ENCODE assay signal across 28 cellular contexts in the genomic region with DNA sequence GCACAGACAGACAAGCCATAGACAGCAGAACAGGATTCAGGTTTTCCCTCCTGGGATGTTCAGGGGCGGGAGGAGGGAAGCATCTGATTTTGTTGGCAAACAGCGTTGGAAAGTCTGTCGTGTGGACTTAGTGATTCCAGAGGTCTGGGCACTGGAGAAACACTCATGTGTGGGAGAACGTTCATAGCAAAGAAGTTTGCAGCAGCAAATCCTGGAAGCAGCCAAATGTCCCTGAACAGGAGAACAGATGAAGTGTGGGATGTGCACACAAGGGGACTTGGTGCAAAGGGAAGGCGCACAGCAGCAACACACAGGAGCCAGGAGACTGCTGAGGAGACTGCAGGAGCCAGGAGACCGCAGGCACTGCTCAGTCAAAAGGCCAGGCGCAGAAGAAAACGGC.
"Had no signal": no experiment of that assay in that cellular context is flagged by ENCODE, and none has a peak within 500 bp of the region (broad histone marks: within the 10 kb centered on the region; RNA-seq: fewer than 3 reads in every experiment).

No MANE protein-coding gene starts in this region.

- H3K27ac ChIP-seq: left lung, lower lobe of right lung, parathyroid adenoma, right atrium auricular region, right lobe of liver, testis, thyroid gland, transverse colon, upper lobe of left lung, vagina had no signal

- H3K27me3 ChIP-seq: left lung, right atrium auricular region, right lobe of liver, testis, thyroid gland, transverse colon, upper lobe of left lung, vagina had no signal

- ATAC-seq: left colon; left lung; lower lobe of right lung; naive thymus-derived CD4-positive, alpha-beta T cell; natural killer cell treated with Interleukin-12 subunit alpha and Interleukin-12 subunit beta and Interleukin-15 and Interleukin-18, amount 100 ng/mL, for 72 hours; stimulated activated memory B cell treated with anti-CD40 and anti-IgM and Interleukin-4, amounts not matched to agents 10 μg/mL and 1 μg/mL and 100 μg/mL, for 72 hours; stimulated activated naive CD8-positive, alpha-beta T cell treated with anti-CD3 and anti-CD28 coated beads, Interleukin-15, amount 100 ng/mL, for 72 hours had no signal

- FAIRE-seq: islet of Langerhans, kidney had no signal

- H3K4me3 ChIP-seq: left lung, lower lobe of right lung, right atrium auricular region, right lobe of liver, smooth muscle cell, testis, thyroid gland, transverse colon, upper lobe of left lung, vagina had no signal

- H3K27ac Mint-ChIP-seq: naive thymus-derived CD4-positive, alpha-beta T cell; natural killer cell treated with Interleukin-12 subunit alpha and Interleukin-12 subunit beta and Interleukin-15 and Interleukin-18, amount 100 ng/mL, for 72 hours; progenitor cell of endocrine pancreas; stimulated activated memory B cell treated with anti-CD40 and anti-IgM and Interleukin-4, amounts not matched to agents 10 μg/mL and 1 μg/mL and 100 μg/mL, for 72 hours; stimulated activated naive CD8-positive, alpha-beta T cell treated with anti-CD3 and anti-CD28 coated beads, Interleukin-15, amount 100 ng/mL, for 72 hours had no signal

- H3K9ac ChIP-seq: parathyroid adenoma had no signal

- H3K79me2 ChIP-seq: parathyroid adenoma had no signal

- H3K4me3 Mint-ChIP-seq: naive thymus-derived CD4-positive, alpha-beta T cell; natural killer cell treated with Interleukin-12 subunit alpha and Interleukin-12 subunit beta and Interleukin-15 and Interleukin-18, amount 100 ng/mL, for 72 hours; stimulated activated memory B cell treated with anti-CD40 and anti-IgM and Interleukin-4, amounts not matched to agents 10 μg/mL and 1 μg/mL and 100 μg/mL, for 72 hours; stimulated activated naive CD8-positive, alpha-beta T cell treated with anti-CD3 and anti-CD28 coated beads, Interleukin-15, amount 100 ng/mL, for 72 hours had no signal

- H3K4me1 Mint-ChIP-seq: stimulated activated memory B cell treated with anti-CD40 and anti-IgM and Interleukin-4, amounts not matched to agents 10 μg/mL and 1 μg/mL and 100 μg/mL, for 72 hours; stimulated activated naive CD8-positive, alpha-beta T cell treated with anti-CD3 and anti-CD28 coated beads, Interleukin-15, amount 100 ng/mL, for 72 hours had no signal

- H3K36me3 ChIP-seq: left lung, lower lobe of right lung, right atrium auricular region, right lobe of liver, thyroid gland, transverse colon, upper lobe of left lung, vagina had no signal

- H2AFZ ChIP-seq: parathyroid adenoma had no signal

- H3K9me3 ChIP-seq: left lung, lower lobe of right lung, right atrium auricular region, right lobe of liver, testis, thyroid gland, transverse colon, upper lobe of left lung, vagina had no signal

- H3K9me3 Mint-ChIP-seq: natural killer cell treated with Interleukin-12 subunit alpha and Interleukin-12 subunit beta and Interleukin-15 and Interleukin-18, amount 100 ng/mL, for 72 hours; stimulated activated memory B cell treated with anti-CD40 and anti-IgM and Interleukin-4, amounts not matched to agents 10 μg/mL and 1 μg/mL and 100 μg/mL, for 72 hours; stimulated activated naive CD8-positive, alpha-beta T cell treated with anti-CD3 and anti-CD28 coated beads, Interleukin-15, amount 100 ng/mL, for 72 hours had no signal

- DNase-seq: kidney; left colon; left lung; lower lobe of right lung; mammary epithelial cell; mesenchymal stem cell; naive thymus-derived CD4-positive, alpha-beta T cell; nucleus accumbens; right lobe of liver; stimulated activated CD4-positive, alpha-beta T cell treated with anti-CD3 and anti-CD28 coated beads, Interleukin-1b, Interleukin-23, amount 100 ng/mL, for 48 hours; stimulated activated CD4-positive, alpha-beta T cell treated with anti-CD3 and anti-CD28 coated beads, Interleukin-2, amount 100 ng/mL, for 48 hours; stimulated activated CD4-positive, alpha-beta T cell treated with anti-CD3 and anti-CD28 coated beads, Interleukin-4, amount 100 ng/mL, for 4 hours; stimulated activated CD8-positive, alpha-beta memory T cell treated with anti-CD3 and anti-CD28 coated beads, Interleukin-4, amount 100 ng/mL, for 48 hours; stimulated activated naive CD4-positive, alpha-beta T cell treated with Interleukin-2 at 50 U/mL for 16 hours; stimulated activated naive CD8-positive, alpha-beta T cell treated with anti-CD3 and anti-CD28 coated beads, Interleukin-15, amount 100 ng/mL, for 72 hours; substantia nigra; testis; thyroid gland; transverse colon had no signal

- H3K4me1 ChIP-seq: left lung, lower lobe of right lung, parathyroid adenoma, right atrium auricular region, right lobe of liver, testis, thyroid gland, transverse colon, upper lobe of left lung, vagina had no signal

- H3K4me2 ChIP-seq: smooth muscle cell had no signal

- H3K36me3 Mint-ChIP-seq: naive thymus-derived CD4-positive, alpha-beta T cell; natural killer cell treated with Interleukin-12 subunit alpha and Interleukin-12 subunit beta and Interleukin-15 and Interleukin-18, amount 100 ng/mL, for 72 hours; stimulated activated memory B cell treated with anti-CD40 and anti-IgM and Interleukin-4, amounts not matched to agents 10 μg/mL and 1 μg/mL and 100 μg/mL, for 72 hours had no signal
